9 cellular contexts compared by ENCODE assay signal in the genomic region with DNA sequence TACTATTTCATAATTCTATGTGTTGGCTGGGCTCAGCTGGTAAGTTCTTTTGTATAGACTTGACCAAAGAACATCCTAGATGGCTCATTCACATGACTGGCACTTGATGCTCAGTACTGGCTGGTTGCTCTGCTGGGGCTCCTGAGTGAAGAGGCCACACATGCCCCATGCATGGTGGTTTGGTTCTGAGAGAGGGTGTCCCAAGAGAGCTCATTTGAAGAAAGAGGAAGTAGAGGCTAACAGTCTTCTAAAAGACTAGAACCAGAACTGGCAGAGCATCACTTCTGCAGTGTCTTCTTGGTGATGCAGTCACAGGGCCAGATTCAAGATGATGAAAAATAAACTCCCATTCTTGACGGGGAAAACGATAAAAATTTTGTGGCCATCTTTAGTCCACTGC. TPM values are rescaled to one million over a fixed set of nuclear protein-coding genes. Genes with fewer than 3 reads are reported as not detected.
A peak's percentile ranks its signal among the peaks of the same experiment; 100 is the strongest.
DNase-seq lines count a peak whose midpoint lies in the region; ATAC-seq and FAIRE-seq lines count a peak whose summit lies in the region.
"Had no signal": no experiment of that assay in that cellular context is flagged by ENCODE, and none has a peak within 500 bp of the region (broad histone marks: within the 10 kb centered on the region; RNA-seq: fewer than 3 reads in every experiment).

No MANE protein-coding gene starts in this region.

- peak; percentile 50 for DNase-seq in CD1c-positive myeloid dendritic cell (ENCODE audit: extremely low spot score)
- DNase-seq in NOMO-1 treated with DMSO at 0.1 percent for 48 hours (lab: John Stamatoyannopoulos, UW; ENCODE audit: unreplicated experiment) = peak; percentile 87
- no peak for DNase-seq in activated T-cell treated with anti-CD3 and anti-CD28 coated beads, Interleukin-2, amount 50 U/mL, for 4 hours
- no peak for DNase-seq in HTR-8/SVneo (ENCODE audit: insufficient read length, low spot score)
- DNase-seq in COLO829 (ENCODE audit: low spot score) = no peak
- no peak for DNase-seq in A172 (ENCODE audit: low spot score)

- no peaks in the 10 kb centered on the region for H3K36me3 Mint-ChIP-seq in activated T-cell treated with anti-CD3 and anti-CD28 coated beads, Interleukin-2, amount 50 U/mL, for 4 hours (ENCODE audit: insufficient read depth)

- H3K9me3 Mint-ChIP-seq in activated T-cell treated with anti-CD3 and anti-CD28 coated beads, Interleukin-2, amount 50 U/mL, for 4 hours = no peaks in the 10 kb centered on the region

- no peak for FAIRE-seq in HTR-8/SVneo (lab: Jason Lieb, UNC)
- FAIRE-seq: keratinocyte had no signal

- ATAC-seq in GM19351 (IDR thresholded peaks at IDR 0.05; ENCODE audit: unreplicated experiment) (peak; percentile 94), HG02981 (IDR thresholded peaks at IDR 0.05; ENCODE audit: unreplicated experiment) (peak; percentile 87)
- no peak for ATAC-seq in activated T-cell treated with anti-CD3 and anti-CD28 coated beads, Interleukin-2, amount 50 U/mL, for 4 hours

- no peak overlapping the region for H3K4me3 Mint-ChIP-seq in activated T-cell treated with anti-CD3 and anti-CD28 coated beads, Interleukin-2, amount 50 U/mL, for 4 hours

- H3K27me3 Mint-ChIP-seq in activated T-cell treated with anti-CD3 and anti-CD28 coated beads, Interleukin-2, amount 50 U/mL, for 4 hours (ENCODE audit: low read depth) = no peaks in the 10 kb centered on the region

- H3K4me1 Mint-ChIP-seq in activated T-cell treated with anti-CD3 and anti-CD28 coated beads, Interleukin-2, amount 50 U/mL, for 4 hours (ENCODE audit: low read depth) = peaks cover 35% of the 10 kb centered on the region

RNA-seq across cellular contexts. Expression of a gene that starts 5.2 kb away (rescaled TPM):
- total RNA-seq in activated T-cell treated with anti-CD3 and anti-CD28 coated beads, Interleukin-2, amount 50 U/mL, for 4 hours = 10 to 100 TPM; 20.8 to 31.0 (median 23.8) TPM
- 53.5 and 60.6 TPM in 2 replicates for total RNA-seq in A172 (2014; rRNA removed; shearing (Covaris generic))

Comparison
In these comparisons a context has a peak if more than half of its experiments do, and no peak if none do; other contexts are left out.
1. DNase-seq: peak in CD1c-positive myeloid dendritic cell (single experiment) and NOMO-1 treated with DMSO at 0.1 percent for 48 hours (single experiment); none in activated T-cell treated with anti-CD3 and anti-CD28 coated beads, Interleukin-2, amount 50 U/mL, for 4 hours (single experiment), HTR-8/SVneo (single experiment), COLO829 (single experiment) and A172 (single experiment).
2. ATAC-seq: peak in GM19351 (single experiment) and HG02981 (single experiment); none in activated T-cell treated with anti-CD3 and anti-CD28 coated beads, Interleukin-2, amount 50 U/mL, for 4 hours (0 of 2).